ENCODE assay signal across 8 cellular contexts in the genomic region with DNA sequence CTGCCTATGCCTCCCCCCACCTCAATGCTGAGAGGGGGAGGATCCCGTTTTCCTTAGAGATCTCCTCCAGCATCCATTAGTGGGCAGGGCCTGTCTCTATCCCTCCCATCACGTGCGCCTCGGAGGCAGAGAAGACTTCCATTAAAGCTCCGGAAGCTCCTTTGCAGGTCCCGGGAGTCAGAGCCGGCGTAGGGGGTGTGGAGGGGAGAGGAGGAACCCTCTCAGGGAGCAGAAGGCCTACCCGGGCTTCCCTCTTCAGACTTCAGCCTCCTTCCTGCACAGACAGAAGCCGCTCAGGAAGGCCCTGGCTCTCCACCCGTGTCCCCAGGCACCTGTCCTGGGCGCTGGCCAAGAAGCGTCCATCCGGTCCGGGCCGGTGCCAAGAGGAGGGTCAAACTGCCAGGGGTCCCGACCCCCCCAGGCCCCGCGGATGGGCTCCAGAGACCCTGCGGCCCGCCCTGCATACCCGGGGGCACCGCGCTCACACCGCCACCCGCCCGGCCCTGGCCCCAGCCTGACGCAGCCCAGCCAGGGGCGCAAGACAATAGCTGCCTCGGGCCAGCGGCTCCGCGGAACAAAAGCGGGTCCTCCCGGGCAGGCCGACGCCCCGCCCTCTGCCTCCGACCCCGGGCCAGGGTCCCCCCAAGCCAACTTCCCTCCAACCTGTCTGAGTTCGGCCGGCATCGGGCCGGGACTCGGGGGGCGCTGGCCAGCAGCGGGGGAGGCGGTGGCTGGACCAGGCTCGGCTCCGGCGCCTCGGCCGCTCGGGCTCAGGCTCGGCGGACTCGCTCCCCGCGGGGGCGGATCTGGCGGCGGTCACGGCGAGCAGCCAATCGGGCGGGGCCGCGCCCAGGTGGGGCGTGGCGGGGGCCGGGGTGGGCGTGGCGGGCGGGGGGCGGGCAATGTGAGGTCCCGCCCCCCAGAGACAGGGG. TPM values are rescaled to one million over a fixed set of nuclear protein-coding genes. Genes with fewer than 3 reads are reported as not detected.
A peak's percentile ranks its signal among the peaks of the same experiment; 100 is the strongest.
DNase-seq lines count a peak whose midpoint lies in the region; ATAC-seq and TF ChIP-seq lines count a peak whose summit lies in the region.

No MANE protein-coding gene starts in this region.

- peak overlapping the region; percentile 89 for H3K56ac ChIP-seq in mesendoderm (ENCODE audit: low read length)

- peak; percentile 37 for DNase-seq in CMK (ENCODE audit: low read depth)
- no peak for DNase-seq in HFF-Myc (ENCODE audit: extremely low read depth, low read depth)
- peak; percentile 64 for DNase-seq in NCI-H774 (lab: John Stamatoyannopoulos, UW)
- DNase-seq in activated CD8-positive, alpha-beta memory T cell treated with anti-CD3 and anti-CD28 coated beads, Interleukin-2, amount 50 U/mL, for 1 hour (ENCODE audit: extremely low read depth), result peak; percentile 21
- DNase-seq in mesendoderm, result peak; percentile 90
- peak; percentile 45 for DNase-seq in stimulated activated CD8-positive, alpha-beta memory T cell treated with anti-CD3 and anti-CD28 coated beads, Interleukin-12 subunit alpha, Interleukin-12 subunit beta, amount 100 ng/mL, for 4 hours (ENCODE audit: low read depth)

- no peaks in the 10 kb centered on the region for H3K4me1 ChIP-seq in endocrine pancreas (ENCODE audit: control insufficient read depth, insufficient read depth, low read length)
- peaks cover 5% of the 10 kb centered on the region for H3K4me1 ChIP-seq in mesendoderm (ENCODE audit: control insufficient read depth, low read depth, low read length)

- no peaks in the 10 kb centered on the region for H3K79me2 ChIP-seq in mesendoderm (ENCODE audit: control insufficient read depth, insufficient read depth, low read length)

- H3K18ac ChIP-seq in mesendoderm (ENCODE audit: low read length), result peak overlapping the region; percentile 62

- H3K9me3 ChIP-seq in endocrine pancreas (ENCODE audit: control insufficient read depth, low read length), result no peaks in the 10 kb centered on the region

- H3K27ac ChIP-seq in mesendoderm (ENCODE audit: low read depth, low read length), result no peak overlapping the region

- no peaks in the 10 kb centered on the region for H3K27me3 ChIP-seq in endocrine pancreas (ENCODE audit: control insufficient read depth, insufficient read depth, low read length)
- no peaks in the 10 kb centered on the region for H3K27me3 ChIP-seq in mesendoderm (ENCODE audit: insufficient read depth, low read length, poor library complexity)

- H3K4me3 ChIP-seq in HFF-Myc (replicated peaks; ENCODE audit: low read depth, low read length) (peak overlapping the region; percentile 60), endocrine pancreas (ENCODE audit: control insufficient read depth, insufficient read depth, low read length) (peak overlapping the region; percentile 19), mesendoderm (ENCODE audit: low read length) (peak overlapping the region; percentile 69)

- no peak for TF ChIP-seq CTCF in HFF-Myc (IDR thresholded peaks at IDR 0.05; ENCODE audit: low read depth, low read length, missing control alignments)

- no peak for ATAC-seq in GM18517 (IDR thresholded peaks at IDR 0.05; ENCODE audit: unreplicated experiment)

- H2BK5ac ChIP-seq in mesendoderm (ENCODE audit: low read length), result no peak overlapping the region

- H3K9ac ChIP-seq in endocrine pancreas (ENCODE audit: control insufficient read depth, insufficient read depth, low read length), result peak overlapping the region; percentile 86
- H3K9ac ChIP-seq in mesendoderm (ENCODE audit: low read length), result peak overlapping the region; percentile 82

- no CpG with 5 or more reads among the region's 76 CpGs for WGBS in mesendoderm (ENCODE audit: extremely low coverage, insufficient coverage, low lambda C conversion rate)

- no peak overlapping the region for H4K5ac ChIP-seq in mesendoderm (ENCODE audit: low read length)

- peak overlapping the region; percentile 25 for H3K4ac ChIP-seq in mesendoderm (ENCODE audit: low read depth, low read length)

- H2BK120ac ChIP-seq in mesendoderm (ENCODE audit: low read depth, low read length), result no peak overlapping the region

- H2BK15ac ChIP-seq in mesendoderm (replicated peaks; ENCODE audit: low read depth), result no peak overlapping the region

- H3K23ac ChIP-seq in mesendoderm (ENCODE audit: low read length), result no peak overlapping the region

- H4K8ac ChIP-seq in mesendoderm (ENCODE audit: low read depth, low read length), result no peak overlapping the region

- peak overlapping the region; percentile 79 for H3K4me2 ChIP-seq in mesendoderm (ENCODE audit: low read length)

- H3K79me1 ChIP-seq in mesendoderm (ENCODE audit: low read length), result peaks cover 7% of the 10 kb centered on the region

- H2AK5ac ChIP-seq in mesendoderm (ENCODE audit: low read length), result no peak overlapping the region

- H3K36me3 ChIP-seq in endocrine pancreas (ENCODE audit: control insufficient read depth, insufficient read depth, low read length), result no peaks in the 10 kb centered on the region
- H3K36me3 ChIP-seq in mesendoderm (ENCODE audit: control insufficient read depth, insufficient read depth, low read length), result no peaks in the 10 kb centered on the region

RNA-seq across cellular contexts. Expression of a gene that starts 29.9 kb away (rescaled TPM):
- polyA plus RNA-seq in mesendoderm (2013, experiment 1 of 2), result 9.4 TPM
- 9.6 TPM for polyA plus RNA-seq in mesendoderm (2013, experiment 2 of 2)

RNA-seq across cellular contexts. Expression of a gene that starts 34.2 kb away (rescaled TPM):
- 5.3 TPM for polyA plus RNA-seq in mesendoderm (2013, experiment 1 of 2)
- polyA plus RNA-seq in mesendoderm (2013, experiment 2 of 2), result 4.2 TPM

RNA-seq across cellular contexts. Expression of a gene that starts 45.1 kb away (rescaled TPM):
- polyA plus RNA-seq in mesendoderm (2013, experiment 1 of 2), result 20.1 TPM
- 22.6 TPM for polyA plus RNA-seq in mesendoderm (2013, experiment 2 of 2)

RNA-seq across cellular contexts. Expression of a gene that starts 45.1 kb away (rescaled TPM):
- 11.0 TPM for polyA plus RNA-seq in mesendoderm (2013, experiment 1 of 2)
- 10.7 TPM for polyA plus RNA-seq in mesendoderm (2013, experiment 2 of 2)

Comparison
In these comparisons a context has a peak if more than half of its experiments do, and no peak if none do; other contexts are left out.
1. H3K4me3 ChIP-seq: peak in every context shown above with its lines; median percentile 69 in mesendoderm; 60 in HFF-Myc; 19 in endocrine pancreas.